Comparison of ENCODE assay signal across 2 cellular contexts in the genomic region with DNA sequence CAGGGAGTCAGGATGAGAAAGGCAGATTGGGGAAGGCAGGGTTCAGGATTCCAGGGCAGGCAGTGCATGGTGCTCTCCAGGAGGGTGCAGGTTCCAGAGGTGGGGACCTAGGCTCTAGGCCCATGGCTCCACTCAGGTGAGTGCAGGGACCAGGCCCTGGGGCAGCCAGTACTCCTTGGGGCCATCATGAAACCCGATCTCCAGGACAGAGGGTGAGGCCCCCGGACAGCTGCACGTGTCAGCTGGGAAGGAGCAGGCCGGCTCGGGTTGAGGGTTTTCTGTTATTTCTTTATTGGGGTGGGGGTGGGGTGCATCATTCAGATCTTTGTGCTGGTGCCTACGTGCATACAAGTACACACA.
TF ChIP-seq lines count a peak whose summit lies in the region.

No MANE protein-coding gene starts in this region.

TF ChIP-seq in liver, 16 proteins besides CTCF, POLR2A, EP300 and RAD21 (continued from another document):
- TF ChIP-seq, protein P1, sequence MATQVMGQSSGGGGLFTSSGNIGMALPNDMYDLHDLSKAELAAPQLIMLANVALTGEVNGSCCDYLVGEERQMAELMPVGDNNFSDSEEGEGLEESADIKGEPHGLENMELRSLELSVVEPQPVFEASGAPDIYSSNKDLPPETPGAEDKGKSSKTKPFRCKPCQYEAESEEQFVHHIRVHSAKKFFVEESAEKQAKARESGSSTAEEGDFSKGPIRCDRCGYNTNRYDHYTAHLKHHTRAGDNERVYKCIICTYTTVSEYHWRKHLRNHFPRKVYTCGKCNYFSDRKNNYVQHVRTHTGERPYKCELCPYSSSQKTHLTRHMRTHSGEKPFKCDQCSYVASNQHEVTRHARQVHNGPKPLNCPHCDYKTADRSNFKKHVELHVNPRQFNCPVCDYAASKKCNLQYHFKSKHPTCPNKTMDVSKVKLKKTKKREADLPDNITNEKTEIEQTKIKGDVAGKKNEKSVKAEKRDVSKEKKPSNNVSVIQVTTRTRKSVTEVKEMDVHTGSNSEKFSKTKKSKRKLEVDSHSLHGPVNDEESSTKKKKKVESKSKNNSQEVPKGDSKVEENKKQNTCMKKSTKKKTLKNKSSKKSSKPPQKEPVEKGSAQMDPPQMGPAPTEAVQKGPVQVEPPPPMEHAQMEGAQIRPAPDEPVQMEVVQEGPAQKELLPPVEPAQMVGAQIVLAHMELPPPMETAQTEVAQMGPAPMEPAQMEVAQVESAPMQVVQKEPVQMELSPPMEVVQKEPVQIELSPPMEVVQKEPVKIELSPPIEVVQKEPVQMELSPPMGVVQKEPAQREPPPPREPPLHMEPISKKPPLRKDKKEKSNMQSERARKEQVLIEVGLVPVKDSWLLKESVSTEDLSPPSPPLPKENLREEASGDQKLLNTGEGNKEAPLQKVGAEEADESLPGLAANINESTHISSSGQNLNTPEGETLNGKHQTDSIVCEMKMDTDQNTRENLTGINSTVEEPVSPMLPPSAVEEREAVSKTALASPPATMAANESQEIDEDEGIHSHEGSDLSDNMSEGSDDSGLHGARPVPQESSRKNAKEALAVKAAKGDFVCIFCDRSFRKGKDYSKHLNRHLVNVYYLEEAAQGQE (IDR thresholded peaks at IDR 0.05): no peak

TF ChIP-seq in SK-N-SH, 30 proteins besides CTCF, POLR2A, EP300 and RAD21 (continued from another document):
- TF ChIP-seq, protein P1 (IDR thresholded peaks at IDR 0.05; ENCODE audit: low read depth, low read length): no peak
- TF ChIP-seq CHD2 (IDR thresholded peaks at IDR 0.05; ENCODE audit: low read length, partially characterized antibody): no peak
- TF ChIP-seq, protein P2, sequence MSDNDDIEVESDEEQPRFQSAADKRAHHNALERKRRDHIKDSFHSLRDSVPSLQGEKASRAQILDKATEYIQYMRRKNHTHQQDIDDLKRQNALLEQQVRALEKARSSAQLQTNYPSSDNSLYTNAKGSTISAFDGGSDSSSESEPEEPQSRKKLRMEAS (IDR thresholded peaks at IDR 0.05; ENCODE audit: low read depth): no peak
- TF ChIP-seq FOXJ3 (CRISPR knock-in tag; IDR thresholded peaks at IDR 0.05): no peak
